24 cellular contexts compared by ENCODE assay signal in the genomic region with DNA sequence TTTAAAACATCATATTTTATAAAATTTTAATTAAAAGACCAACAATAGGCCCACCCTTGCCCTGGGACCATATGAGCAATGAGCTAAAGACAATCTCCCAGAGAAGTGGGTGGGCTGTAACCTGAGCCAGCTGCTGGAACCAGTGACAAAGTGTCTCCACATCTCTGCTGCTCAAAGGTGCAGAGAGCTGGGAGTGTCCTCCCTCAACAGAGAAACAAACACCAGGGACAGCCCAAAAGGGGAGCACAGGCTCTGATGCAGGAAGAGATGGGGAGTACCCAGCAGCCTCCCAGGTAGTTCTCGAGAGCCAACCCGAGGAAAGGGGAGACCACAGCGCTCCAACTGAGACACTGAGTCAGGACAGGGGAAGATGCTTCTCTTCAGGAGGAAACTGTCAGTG. TPM values are rescaled to one million over a fixed set of nuclear protein-coding genes. Genes with fewer than 3 reads are reported as not detected.
A peak's percentile ranks its signal among the peaks of the same experiment; 100 is the strongest.
DNase-seq lines count a peak whose midpoint lies in the region; ATAC-seq and TF ChIP-seq lines count a peak whose summit lies in the region.
"Had no signal": no experiment of that assay in that cellular context is flagged by ENCODE, and none has a peak within 500 bp of the region (broad histone marks: within the 10 kb centered on the region; RNA-seq: fewer than 3 reads in every experiment).

No MANE protein-coding gene starts in this region.

- no peak overlapping the region for H4K8ac ChIP-seq in IMR-90 (ENCODE audit: low read depth in 2 of 2, low read length in 2 of 2)
- no peak overlapping the region for H4K8ac ChIP-seq in mesendoderm (ENCODE audit: low read depth, low read length)

- H2BK15ac ChIP-seq in IMR-90 (ENCODE audit: low read depth, low read length): no peak overlapping the region
- no peak overlapping the region for H2BK15ac ChIP-seq in mesendoderm (replicated peaks; ENCODE audit: low read depth)

- H2BK120ac ChIP-seq in IMR-90 (ENCODE audit: low read depth, low read length) (no peak overlapping the region), mesendoderm (ENCODE audit: low read depth, low read length) (no peak overlapping the region)

- H3K4me3 Mint-ChIP-seq in CD4-positive, alpha-beta T cell: no peak overlapping the region
- H3K4me3 Mint-ChIP-seq: activated B cell treated with CpG ODN at 0.5 μM for 24 hours; effector memory CD8-positive, alpha-beta T cell had no signal

- no peak overlapping the region for H3K14ac ChIP-seq in IMR-90 (replicated peaks; ENCODE audit: low read depth, low read length)

- DNase-seq in CD4-positive, alpha-beta T cell: no peak
- DNase-seq in IMR-90 (no peak), caudate nucleus (lab: John Stamatoyannopoulos, UW) (no peak), mesendoderm (peak; percentile 73), NOMO-1 (lab: John Stamatoyannopoulos, UW; ENCODE audit: unreplicated experiment in 2 of 2) (no peak), DMS 273 (lab: John Stamatoyannopoulos, UW; ENCODE audit: unreplicated experiment) (no peak)
- no peak for DNase-seq in NK-92 treated with Interleukin-12 subunit alpha and Interleukin-12 subunit beta, amount 100 ng/mL, for 24 hours (lab: John Stamatoyannopoulos, UW)
- DNase-seq: activated B cell treated with CpG ODN at 0.5 μM for 24 hours; central memory CD4-positive, alpha-beta T cell; effector memory CD8-positive, alpha-beta T cell; GDM1; hippocampal formation; MV-4-11; NCI-H2081 treated with DMSO at 0.1 percent for 48 hours; SHP77 treated with DMSO at 0.1 percent for 48 hours; stimulated activated CD4-positive, alpha-beta T cell treated with anti-CD3 and anti-CD28 coated beads, Interleukin-4, amount 100 ng/mL, for 4 hours; stimulated activated CD8-positive, alpha-beta memory T cell treated with anti-CD3 and anti-CD28 coated beads, Interleukin-4, amount 100 ng/mL, for 48 hours; T-helper 2 cell had no signal

- TF ChIP-seq RAD21 in IMR-90 (IDR thresholded peaks at IDR 0.05; ENCODE audit: low read length): no peak

- TF ChIP-seq CTCF in CD4-positive, alpha-beta T cell (IDR thresholded peaks at IDR 0.05): no peak
- no peak for TF ChIP-seq CTCF in IMR-90 (conservative IDR thresholded peaks at IDR 0.05; ENCODE audit: low read depth, low read length)

- no peak overlapping the region for H3K9ac ChIP-seq in IMR-90 (ENCODE audit: low read depth, low read length)
- no peak overlapping the region for H3K9ac ChIP-seq in mesendoderm (ENCODE audit: low read length)
- H3K9ac ChIP-seq: parathyroid adenoma had no signal

- WGBS in IMR-90 (ENCODE audit: extremely low coverage in 2 of 2, insufficient read length in 1 of 2), 2 experiments: 83% methylated on average over 3 of the region's 3 CpGs; no CpG with 5 or more reads in 1 of the 2 experiments
- WGBS in mesendoderm (ENCODE audit: extremely low coverage, insufficient coverage, low lambda C conversion rate): no CpG with 5 or more reads among the region's 3 CpGs

- H3K18ac ChIP-seq in IMR-90 (ENCODE audit: low read depth, low read length) (no peak overlapping the region), mesendoderm (ENCODE audit: low read length) (no peak overlapping the region)

- no peak overlapping the region for H2BK20ac ChIP-seq in IMR-90 (ENCODE audit: low read depth, low read length)

- H3K4ac ChIP-seq in IMR-90 (ENCODE audit: low read depth, low read length) (no peak overlapping the region), mesendoderm (ENCODE audit: low read depth, low read length) (no peak overlapping the region)

- no peaks in the 10 kb centered on the region for H3K27me3 ChIP-seq in CD4-positive, alpha-beta T cell (ENCODE audit: control insufficient read depth, insufficient read depth, low read length)
- no peaks in the 10 kb centered on the region for H3K27me3 ChIP-seq in IMR-90 (ENCODE audit: control insufficient read depth, insufficient read depth, low read length)
- no peaks in the 10 kb centered on the region for H3K27me3 ChIP-seq in mesendoderm (ENCODE audit: insufficient read depth, low read length, poor library complexity)
- H3K27me3 ChIP-seq: testis had no signal

- CTCF ChIA-PET in CD4-positive, alpha-beta T cell (lab: Charles Lee): no interaction called here
- CTCF ChIA-PET in IMR-90 (lab: Yijun Ruan, JAX): no interaction called here

- H3K4me3 ChIP-seq in IMR-90 (ENCODE audit: insufficient read depth, low read depth, low read length) (no peak overlapping the region), mesendoderm (ENCODE audit: low read length) (no peak overlapping the region)
- H3K4me3 ChIP-seq: GM12878, skin epidermis, testis had no signal

- H3K79me2 ChIP-seq in mesendoderm (ENCODE audit: control insufficient read depth, insufficient read depth, low read length): no peaks in the 10 kb centered on the region
- H3K79me2 ChIP-seq: parathyroid adenoma had no signal

- BruUV-seq in IMR-90 (replicated peaks; lab: Mats Ljungman, UMichigan): no TSS peak

- dilution Hi-C loops in IMR-90 (cut with HindIII; ENCODE audit: low sequenced_read_pairs, unreplicated experiment): no loop called here

- peaks cover 3% of the 10 kb centered on the region for H3K9me3 Mint-ChIP-seq in CD4-positive, alpha-beta T cell

- H4K5ac ChIP-seq in IMR-90 (ENCODE audit: low read depth, low read length) (no peak overlapping the region), mesendoderm (ENCODE audit: low read length) (no peak overlapping the region)

- peak overlapping the region; percentile 73 for H2AK9ac ChIP-seq in IMR-90 (replicated peaks; ENCODE audit: low read depth, low read length, poor library complexity)

- H2AK5ac ChIP-seq in IMR-90 (ENCODE audit: low read depth, low read length) (no peak overlapping the region), mesendoderm (ENCODE audit: low read length) (no peak overlapping the region)

- H4K91ac ChIP-seq in IMR-90 (ENCODE audit: insufficient read depth, low read depth, low read length): no peak overlapping the region; the same call in 1 of the 2 replicates

- H3K9me3 ChIP-seq in CD4-positive, alpha-beta T cell (ENCODE audit: control insufficient read depth, low read length): peaks cover 11% of the 10 kb centered on the region
- H3K9me3 ChIP-seq in IMR-90 (ENCODE audit: control insufficient read depth, insufficient read depth, low read length): peaks cover 8% of the 10 kb centered on the region
- H3K9me3 ChIP-seq: testis had no signal

- intact Hi-C loops in CD4-positive, alpha-beta T cell (cut with DNase I, micrococcal nuclease): no loop called here
- intact Hi-C loops in IMR-90 (cut with micrococcal nuclease): no loop called here

- H3K4me1 ChIP-seq in IMR-90 (ENCODE audit: control insufficient read depth, insufficient read depth, low read length) (peaks cover 11% of the 10 kb centered on the region), mesendoderm (ENCODE audit: control insufficient read depth, low read depth, low read length) (peaks cover 4% of the 10 kb centered on the region)
- H3K4me1 ChIP-seq: parathyroid adenoma, testis had no signal

- no peak overlapping the region for H3K56ac ChIP-seq in IMR-90 (ENCODE audit: extremely low read depth, insufficient read depth, low read length)
- H3K56ac ChIP-seq in mesendoderm (ENCODE audit: low read length): peak overlapping the region; percentile 0

- peaks cover 47% of the 10 kb centered on the region for H3K4me1 Mint-ChIP-seq in CD4-positive, alpha-beta T cell (ENCODE audit: low read depth)
- H3K4me1 Mint-ChIP-seq: activated B cell treated with CpG ODN at 0.5 μM for 24 hours had no signal

- no peak overlapping the region for H2BK5ac ChIP-seq in IMR-90 (ENCODE audit: low read depth, low read length, poor library complexity, severe bottlenecking)
- H2BK5ac ChIP-seq in mesendoderm (ENCODE audit: low read length): no peak overlapping the region

- H3K79me1 ChIP-seq in IMR-90 (ENCODE audit: low read depth in 1 of 2, low read length in 2 of 2) (peaks cover 3 to 21% of the 10 kb centered on the region in 2 experiments; a peak in 2 of 4 replicates), mesendoderm (ENCODE audit: low read length) (no peaks in the 10 kb centered on the region)

- no peak for ATAC-seq in CD4-positive, alpha-beta T cell (ENCODE audit: poor library complexity)
- ATAC-seq in IMR-90 (ENCODE audit: low read depth): peak; percentile 32; the same call in 1 of the 2 replicates
- no peak for ATAC-seq in HG03039 (IDR thresholded peaks at IDR 0.05; ENCODE audit: unreplicated experiment)
- ATAC-seq: effector memory CD8-positive, alpha-beta T cell; GM12878; left lobe of liver had no signal

- H4K20me1 ChIP-seq in IMR-90 (ENCODE audit: insufficient read depth, low read length): no peaks in the 10 kb centered on the region

- no peak overlapping the region for H3K4me2 ChIP-seq in IMR-90 (ENCODE audit: low read depth, low read length)
- no peak overlapping the region for H3K4me2 ChIP-seq in mesendoderm (ENCODE audit: low read length)

- H3K36me3 ChIP-seq in IMR-90 (ENCODE audit: control insufficient read depth, insufficient read depth, low read length) (no peaks in the 10 kb centered on the region), mesendoderm (ENCODE audit: control insufficient read depth, insufficient read depth, low read length) (no peaks in the 10 kb centered on the region)

- TF ChIP-seq POLR2A in IMR-90 (IDR thresholded peaks at IDR 0.05; ENCODE audit: low read depth, low read length): no peak

- no peak overlapping the region for H3K27ac ChIP-seq in CD4-positive, alpha-beta T cell (ENCODE audit: low read depth, low read length)
- H3K27ac ChIP-seq in IMR-90 (ENCODE audit: insufficient read depth, low read length) (no peak overlapping the region), caudate nucleus (ENCODE audit: low read depth, low read length) (peak overlapping the region; percentile 4), mesendoderm (ENCODE audit: low read depth, low read length) (no peak overlapping the region)
- H3K27ac ChIP-seq: parathyroid adenoma, testis had no signal

- POLR2A ChIA-PET in CD4-positive, alpha-beta T cell (lab: Charles Lee): no interaction called here
- POLR2A ChIA-PET in IMR-90 (lab: Charles Lee; ENCODE audit: unreplicated experiment): no interaction called here

- H3K36me3 Mint-ChIP-seq in CD4-positive, alpha-beta T cell (ENCODE audit: low read depth): peaks cover 30% of the 10 kb centered on the region

- peaks cover 3% of the 10 kb centered on the region for H3K9me1 ChIP-seq in IMR-90 (ENCODE audit: insufficient read depth, low read length)

- H3K27ac Mint-ChIP-seq in CD4-positive, alpha-beta T cell: peak overlapping the region; percentile 4
- H3K27ac Mint-ChIP-seq: activated B cell treated with CpG ODN at 0.5 μM for 24 hours; effector memory CD8-positive, alpha-beta T cell had no signal

- in situ Hi-C loops in IMR-90 (cut with MboI; ENCODE audit: low sequenced_read_pairs): no loop called here

- H3K23ac ChIP-seq in IMR-90 (ENCODE audit: low read depth, low read length): peak overlapping the region; percentile 59
- no peak overlapping the region for H3K23ac ChIP-seq in mesendoderm (ENCODE audit: low read length)

- no peaks in the 10 kb centered on the region for H3K27me3 Mint-ChIP-seq in CD4-positive, alpha-beta T cell
- H3K27me3 Mint-ChIP-seq: activated B cell treated with CpG ODN at 0.5 μM for 24 hours; effector memory CD8-positive, alpha-beta T cell had no signal

- peak overlapping the region; percentile 25 for H2AFZ ChIP-seq in IMR-90 (replicated peaks; ENCODE audit: low read length, poor library complexity)
- H2AFZ ChIP-seq: parathyroid adenoma had no signal

RNA-seq across cellular contexts. Expression of a gene that starts 39.1 kb away (rescaled TPM):
- total RNA-seq in CD4-positive, alpha-beta T cell: 10 to 100 TPM; 76.3 to 79.3 TPM
- 7.2 and 9.7 TPM in 2 replicates for total RNA-seq in IMR-90 (2012; rRNA removed)
- polyA plus RNA-seq in IMR-90 (2012; rRNA removed): 4.8 and 6.4 TPM in 2 replicates
- polyA plus RNA-seq in IMR-90 (2012; cell fraction: cytosol; rRNA removed): 2.7 and 3.8 TPM in 2 replicates
- 5.8 and 10.6 TPM in 2 replicates for polyA plus RNA-seq in IMR-90 (2012; cell fraction: nucleus; rRNA removed; ENCODE audit: low replicate concordance)
- polyA plus RNA-seq in mesendoderm (2013, experiment 1 of 2): 9.6 TPM
- 10.6 TPM for polyA plus RNA-seq in mesendoderm (2013, experiment 2 of 2)
